1 cellular context compared by ENCODE assay signal in the genomic region with DNA sequence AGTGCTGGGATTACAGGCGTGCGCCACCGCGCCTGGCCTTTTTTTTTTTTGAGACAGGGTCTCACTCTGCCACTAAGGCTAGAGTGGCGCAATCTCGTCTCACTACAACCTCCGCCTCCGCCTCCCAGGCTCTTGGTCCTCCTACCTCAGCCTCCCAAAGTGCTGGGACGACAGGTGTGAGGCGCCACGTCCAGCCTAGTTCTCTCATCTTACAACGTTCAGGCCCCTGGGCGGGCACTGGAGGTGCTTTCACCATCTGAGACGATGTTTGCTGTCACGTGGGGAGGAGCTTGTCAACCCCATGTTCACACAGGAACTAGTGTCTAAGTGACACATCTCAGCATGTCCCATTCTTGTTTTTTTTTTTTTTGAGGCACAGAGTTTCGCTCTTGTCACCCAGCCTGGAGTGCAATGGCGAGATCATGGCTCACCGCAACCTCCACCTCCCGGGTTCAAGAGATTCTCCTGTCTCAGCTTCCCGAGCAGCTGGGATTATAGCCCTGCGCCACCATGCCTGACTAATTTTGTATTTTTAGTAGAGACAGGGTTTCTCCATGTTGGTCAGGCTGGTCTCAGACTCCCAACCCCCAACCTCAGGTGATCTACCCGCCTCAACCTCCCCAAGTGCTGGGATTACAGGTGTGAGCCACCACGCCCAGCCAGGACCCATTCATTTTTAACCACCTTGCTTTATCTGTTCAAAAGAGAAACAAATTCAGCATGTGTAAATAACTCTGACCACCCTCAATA.
TF ChIP-seq lines count a peak whose summit lies in the region.

No MANE protein-coding gene starts in this region.

TF ChIP-seq in HepG2, 621 proteins besides CTCF, POLR2A, EP300 and RAD21 (continued from another document and continues in another):
- TF ChIP-seq PREB (CRISPR knock-in tag; IDR thresholded peaks at IDR 0.05): no peak
- TF ChIP-seq ZNF460 (CRISPR knock-in tag; IDR thresholded peaks at IDR 0.05; ENCODE audit: borderline replicate concordance): peak; percentile 85; the same call in 1 of the 2 replicates
- TF ChIP-seq, protein P1, sequence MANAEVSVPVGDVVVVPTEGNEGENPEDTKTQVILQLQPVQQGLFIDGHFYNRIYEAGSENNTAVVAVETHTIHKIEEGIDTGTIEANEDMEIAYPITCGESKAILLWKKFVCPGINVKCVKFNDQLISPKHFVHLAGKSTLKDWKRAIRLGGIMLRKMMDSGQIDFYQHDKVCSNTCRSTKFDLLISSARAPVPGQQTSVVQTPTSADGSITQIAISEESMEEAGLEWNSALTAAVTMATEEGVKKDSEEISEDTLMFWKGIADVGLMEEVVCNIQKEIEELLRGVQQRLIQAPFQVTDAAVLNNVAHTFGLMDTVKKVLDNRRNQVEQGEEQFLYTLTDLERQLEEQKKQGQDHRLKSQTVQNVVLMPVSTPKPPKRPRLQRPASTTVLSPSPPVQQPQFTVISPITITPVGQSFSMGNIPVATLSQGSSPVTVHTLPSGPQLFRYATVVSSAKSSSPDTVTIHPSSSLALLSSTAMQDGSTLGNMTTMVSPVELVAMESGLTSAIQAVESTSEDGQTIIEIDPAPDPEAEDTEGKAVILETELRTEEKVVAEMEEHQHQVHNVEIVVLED (CRISPR knock-in tag; IDR thresholded peaks at IDR 0.05; ENCODE audit: borderline replicate concordance): no peak; the same call in 1 of the 2 replicates
- TF ChIP-seq HDAC6 (IDR thresholded peaks at IDR 0.05; ENCODE audit: low read depth, low read length): no peak
- no peak for TF ChIP-seq ZNF546 (CRISPR knock-in tag; conservative IDR thresholded peaks at IDR 0.05)
- TF ChIP-seq ZNF773 (CRISPR knock-in tag; IDR thresholded peaks at IDR 0.05; ENCODE audit: borderline replicate concordance): no peak
- TF ChIP-seq ZNF382 (CRISPR knock-in tag; IDR thresholded peaks at IDR 0.05; ENCODE audit: borderline replicate concordance): no peak
- TF ChIP-seq, protein P2, sequence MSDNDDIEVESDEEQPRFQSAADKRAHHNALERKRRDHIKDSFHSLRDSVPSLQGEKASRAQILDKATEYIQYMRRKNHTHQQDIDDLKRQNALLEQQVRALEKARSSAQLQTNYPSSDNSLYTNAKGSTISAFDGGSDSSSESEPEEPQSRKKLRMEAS (IDR thresholded peaks at IDR 0.05): peak; percentile 55
- TF ChIP-seq ZZZ3 (CRISPR knock-in tag; IDR thresholded peaks at IDR 0.05; ENCODE audit: borderline replicate concordance): no peak
- TF ChIP-seq SIX1 (CRISPR knock-in tag; IDR thresholded peaks at IDR 0.05; ENCODE audit: borderline replicate concordance): 0 out of 2 replicates have a peak, but pooled peaks have one; percentile 18
- no peak for TF ChIP-seq HNRNPLL (IDR thresholded peaks at IDR 0.05; ENCODE audit: low read depth, low read length, poor library complexity, severe bottlenecking)
- TF ChIP-seq ZNF510 (CRISPR knock-in tag; IDR thresholded peaks at IDR 0.05; ENCODE audit: low read depth): no peak; the same call in 1 of the 2 replicates
- TF ChIP-seq ATF1 (CRISPR knock-in tag; IDR thresholded peaks at IDR 0.05): no peak
- no peak for TF ChIP-seq ZNF354B (CRISPR knock-in tag; IDR thresholded peaks at IDR 0.05)
- no peak; the same call in 1 of the 2 replicates for TF ChIP-seq HDAC1 (CRISPR knock-in tag; IDR thresholded peaks at IDR 0.05)
- no peak for TF ChIP-seq SMARCC2 (IDR thresholded peaks at IDR 0.05)
- no peak; the same call in 1 of the 2 replicates for TF ChIP-seq RXRA (CRISPR knock-in tag; IDR thresholded peaks at IDR 0.05)
- TF ChIP-seq MED1 (CRISPR knock-in tag; IDR thresholded peaks at IDR 0.05): 0 out of 2 replicates have a peak, but pooled peaks have one; percentile 36
- no peak for TF ChIP-seq ZNF383 (CRISPR knock-in tag; IDR thresholded peaks at IDR 0.05; ENCODE audit: borderline replicate concordance)
- TF ChIP-seq SNAPC5 (CRISPR knock-in tag; IDR thresholded peaks at IDR 0.05; ENCODE audit: borderline replicate concordance): no peak
- no peak for TF ChIP-seq HNRNPK (IDR thresholded peaks at IDR 0.05; ENCODE audit: low read depth, low read length, poor library complexity, severe bottlenecking)
- no peak for TF ChIP-seq ZBTB3 (CRISPR knock-in tag; IDR thresholded peaks at IDR 0.05; ENCODE audit: borderline replicate concordance, low read depth)
- TF ChIP-seq AGO1 (IDR thresholded peaks at IDR 0.05; ENCODE audit: low read depth, low read length, poor library complexity, severe bottlenecking): no peak
- TF ChIP-seq CAMTA2 (CRISPR knock-in tag; IDR thresholded peaks at IDR 0.05; ENCODE audit: borderline replicate concordance): no peak
- TF ChIP-seq MEIS1 (CRISPR knock-in tag; IDR thresholded peaks at IDR 0.05; ENCODE audit: borderline replicate concordance): no peak; the same call in 1 of the 2 replicates
- TF ChIP-seq SRY (CRISPR knock-in tag; IDR thresholded peaks at IDR 0.05): peak; percentile 45; the same call in 1 of the 2 replicates
- no peak for TF ChIP-seq ZNF775 (CRISPR knock-in tag; IDR thresholded peaks at IDR 0.05; ENCODE audit: borderline replicate concordance)
- no peak for TF ChIP-seq IRX3 (CRISPR knock-in tag; IDR thresholded peaks at IDR 0.05; ENCODE audit: borderline replicate concordance, low read depth)
- no peak for TF ChIP-seq ZNF569 (CRISPR knock-in tag; IDR thresholded peaks at IDR 0.05; ENCODE audit: borderline replicate concordance)
- no peak for TF ChIP-seq ATF4 (CRISPR knock-in tag; IDR thresholded peaks at IDR 0.05)
- TF ChIP-seq STAG1 (CRISPR knock-in tag; IDR thresholded peaks at IDR 0.05): no peak
- TF ChIP-seq ZNF841 (CRISPR knock-in tag; IDR thresholded peaks at IDR 0.05; ENCODE audit: borderline replicate concordance): no peak
- TF ChIP-seq ZBTB26 (CRISPR knock-in tag; IDR thresholded peaks at IDR 0.05; ENCODE audit: borderline replicate concordance): no peak
- no peak for TF ChIP-seq CREB1 (IDR thresholded peaks at IDR 0.05)
- no peak for TF ChIP-seq CREB1 (CRISPR knock-in tag; IDR thresholded peaks at IDR 0.05)
- TF ChIP-seq NFYB (CRISPR knock-in tag; IDR thresholded peaks at IDR 0.05): no peak
- TF ChIP-seq ZSCAN25 (CRISPR knock-in tag; IDR thresholded peaks at IDR 0.05): no peak
- TF ChIP-seq FOXO1 (CRISPR knock-in tag; IDR thresholded peaks at IDR 0.05): peak; percentile 37; the same call in 1 of the 2 replicates
- TF ChIP-seq, protein P3, sequence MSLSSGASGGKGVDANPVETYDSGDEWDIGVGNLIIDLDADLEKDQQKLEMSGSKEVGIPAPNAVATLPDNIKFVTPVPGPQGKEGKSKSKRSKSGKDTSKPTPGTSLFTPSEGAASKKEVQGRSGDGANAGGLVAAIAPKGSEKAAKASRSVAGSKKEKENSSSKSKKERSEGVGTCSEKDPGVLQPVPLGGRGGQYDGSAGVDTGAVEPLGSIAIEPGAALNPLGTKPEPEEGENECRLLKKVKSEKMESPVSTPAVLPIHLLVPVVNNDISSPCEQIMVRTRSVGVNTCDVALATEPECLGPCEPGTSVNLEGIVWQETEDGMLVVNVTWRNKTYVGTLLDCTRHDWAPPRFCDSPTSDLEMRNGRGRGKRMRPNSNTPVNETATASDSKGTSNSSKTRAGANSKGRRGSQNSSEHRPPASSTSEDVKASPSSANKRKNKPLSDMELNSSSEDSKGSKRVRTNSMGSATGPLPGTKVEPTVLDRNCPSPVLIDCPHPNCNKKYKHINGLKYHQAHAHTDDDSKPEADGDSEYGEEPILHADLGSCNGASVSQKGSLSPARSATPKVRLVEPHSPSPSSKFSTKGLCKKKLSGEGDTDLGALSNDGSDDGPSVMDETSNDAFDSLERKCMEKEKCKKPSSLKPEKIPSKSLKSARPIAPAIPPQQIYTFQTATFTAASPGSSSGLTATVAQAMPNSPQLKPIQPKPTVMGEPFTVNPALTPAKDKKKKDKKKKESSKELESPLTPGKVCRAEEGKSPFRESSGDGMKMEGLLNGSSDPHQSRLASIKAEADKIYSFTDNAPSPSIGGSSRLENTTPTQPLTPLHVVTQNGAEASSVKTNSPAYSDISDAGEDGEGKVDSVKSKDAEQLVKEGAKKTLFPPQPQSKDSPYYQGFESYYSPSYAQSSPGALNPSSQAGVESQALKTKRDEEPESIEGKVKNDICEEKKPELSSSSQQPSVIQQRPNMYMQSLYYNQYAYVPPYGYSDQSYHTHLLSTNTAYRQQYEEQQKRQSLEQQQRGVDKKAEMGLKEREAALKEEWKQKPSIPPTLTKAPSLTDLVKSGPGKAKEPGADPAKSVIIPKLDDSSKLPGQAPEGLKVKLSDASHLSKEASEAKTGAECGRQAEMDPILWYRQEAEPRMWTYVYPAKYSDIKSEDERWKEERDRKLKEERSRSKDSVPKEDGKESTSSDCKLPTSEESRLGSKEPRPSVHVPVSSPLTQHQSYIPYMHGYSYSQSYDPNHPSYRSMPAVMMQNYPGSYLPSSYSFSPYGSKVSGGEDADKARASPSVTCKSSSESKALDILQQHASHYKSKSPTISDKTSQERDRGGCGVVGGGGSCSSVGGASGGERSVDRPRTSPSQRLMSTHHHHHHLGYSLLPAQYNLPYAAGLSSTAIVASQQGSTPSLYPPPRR (CRISPR knock-in tag; IDR thresholded peaks at IDR 0.05; ENCODE audit: borderline replicate concordance): peak; percentile 49; the same call in 1 of the 2 replicates
- no peak for TF ChIP-seq ZNF256 (CRISPR knock-in tag; conservative IDR thresholded peaks at IDR 0.05)
- TF ChIP-seq AHR (CRISPR knock-in tag; IDR thresholded peaks at IDR 0.05): 0 out of 2 replicates have a peak, but pooled peaks have one; percentile 29
- peak; percentile 40 for TF ChIP-seq RARA (CRISPR knock-in tag; IDR thresholded peaks at IDR 0.05)
- TF ChIP-seq CENPX (CRISPR knock-in tag; IDR thresholded peaks at IDR 0.05): no peak
- TF ChIP-seq HES4 (CRISPR knock-in tag; IDR thresholded peaks at IDR 0.05; ENCODE audit: borderline replicate concordance): no peak
- no peak for TF ChIP-seq U2AF2 (IDR thresholded peaks at IDR 0.05; ENCODE audit: low read depth, low read length)
- no peak for TF ChIP-seq ZNF160 (CRISPR knock-in tag; IDR thresholded peaks at IDR 0.05)
- no peak for TF ChIP-seq ZNF251 (CRISPR knock-in tag; IDR thresholded peaks at IDR 0.05)
- no peak for TF ChIP-seq CBX2 (IDR thresholded peaks at IDR 0.05; ENCODE audit: low read depth, low read length)
- TF ChIP-seq CBX2 (CRISPR knock-in tag; IDR thresholded peaks at IDR 0.05; ENCODE audit: low read depth): no peak
- no peak for TF ChIP-seq FOSL1 (CRISPR knock-in tag; IDR thresholded peaks at IDR 0.05; ENCODE audit: borderline replicate concordance)
- TF ChIP-seq, protein P4, sequence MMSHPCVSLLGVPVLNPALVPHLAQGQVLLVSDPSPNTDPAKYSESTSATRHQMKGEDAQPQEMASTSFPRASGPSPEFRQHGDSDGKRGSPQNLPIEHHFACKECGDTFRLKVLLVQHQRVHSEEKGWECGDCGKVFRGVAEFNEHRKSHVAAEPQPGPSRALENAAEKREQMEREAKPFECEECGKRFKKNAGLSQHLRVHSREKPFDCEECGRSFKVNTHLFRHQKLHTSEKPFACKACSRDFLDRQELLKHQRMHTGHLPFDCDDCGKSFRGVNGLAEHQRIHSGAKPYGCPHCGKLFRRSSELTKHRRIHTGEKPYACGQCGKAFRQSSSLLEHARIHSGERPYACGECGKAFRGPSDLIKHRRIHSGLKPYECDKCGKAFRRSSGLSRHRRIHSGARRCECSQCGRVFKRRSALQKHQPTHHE (CRISPR knock-in tag; IDR thresholded peaks at IDR 0.05; ENCODE audit: borderline replicate concordance): no peak
- no peak for TF ChIP-seq WIZ (CRISPR knock-in tag; IDR thresholded peaks at IDR 0.05)
- no peak for TF ChIP-seq ZNF33B (CRISPR knock-in tag; IDR thresholded peaks at IDR 0.05)
- no peak for TF ChIP-seq ZNF782 (CRISPR knock-in tag; IDR thresholded peaks at IDR 0.05; ENCODE audit: borderline replicate concordance)
- TF ChIP-seq HNF4A (CRISPR knock-in tag; IDR thresholded peaks at IDR 0.05): no peak
- TF ChIP-seq ZNF83 (CRISPR knock-in tag; IDR thresholded peaks at IDR 0.05; ENCODE audit: borderline replicate concordance): peak; percentile 89; the same call in 1 of the 2 replicates
